Comparison of ENCODE assay signal across 2 cellular contexts in the genomic region with DNA sequence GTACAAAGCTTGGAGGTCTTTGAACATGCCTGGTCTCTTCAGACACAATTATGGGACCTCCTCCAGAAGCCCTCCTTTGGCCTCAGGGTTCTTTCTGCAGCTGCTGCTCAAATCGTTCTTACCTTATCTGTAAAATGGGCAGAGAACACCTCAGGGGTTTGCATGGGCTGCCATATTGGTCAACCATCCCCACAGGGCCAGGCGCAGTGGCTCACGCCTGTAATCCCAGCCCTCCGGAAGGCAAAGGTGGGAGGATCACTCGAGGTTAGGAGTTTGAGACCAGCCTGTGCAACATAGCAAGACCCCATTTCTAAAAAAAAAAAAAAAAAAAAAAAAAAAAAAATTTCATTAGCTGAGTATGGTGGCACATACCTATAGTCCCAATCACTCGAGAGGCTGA.
A peak's percentile ranks its signal among the peaks of the same experiment; 100 is the strongest.
TF ChIP-seq lines count a peak whose summit lies in the region.

No MANE protein-coding gene starts in this region.

TF ChIP-seq in HEK293, 187 proteins besides CTCF, POLR2A, EP300 and RAD21:
- TF ChIP-seq, protein P1, sequence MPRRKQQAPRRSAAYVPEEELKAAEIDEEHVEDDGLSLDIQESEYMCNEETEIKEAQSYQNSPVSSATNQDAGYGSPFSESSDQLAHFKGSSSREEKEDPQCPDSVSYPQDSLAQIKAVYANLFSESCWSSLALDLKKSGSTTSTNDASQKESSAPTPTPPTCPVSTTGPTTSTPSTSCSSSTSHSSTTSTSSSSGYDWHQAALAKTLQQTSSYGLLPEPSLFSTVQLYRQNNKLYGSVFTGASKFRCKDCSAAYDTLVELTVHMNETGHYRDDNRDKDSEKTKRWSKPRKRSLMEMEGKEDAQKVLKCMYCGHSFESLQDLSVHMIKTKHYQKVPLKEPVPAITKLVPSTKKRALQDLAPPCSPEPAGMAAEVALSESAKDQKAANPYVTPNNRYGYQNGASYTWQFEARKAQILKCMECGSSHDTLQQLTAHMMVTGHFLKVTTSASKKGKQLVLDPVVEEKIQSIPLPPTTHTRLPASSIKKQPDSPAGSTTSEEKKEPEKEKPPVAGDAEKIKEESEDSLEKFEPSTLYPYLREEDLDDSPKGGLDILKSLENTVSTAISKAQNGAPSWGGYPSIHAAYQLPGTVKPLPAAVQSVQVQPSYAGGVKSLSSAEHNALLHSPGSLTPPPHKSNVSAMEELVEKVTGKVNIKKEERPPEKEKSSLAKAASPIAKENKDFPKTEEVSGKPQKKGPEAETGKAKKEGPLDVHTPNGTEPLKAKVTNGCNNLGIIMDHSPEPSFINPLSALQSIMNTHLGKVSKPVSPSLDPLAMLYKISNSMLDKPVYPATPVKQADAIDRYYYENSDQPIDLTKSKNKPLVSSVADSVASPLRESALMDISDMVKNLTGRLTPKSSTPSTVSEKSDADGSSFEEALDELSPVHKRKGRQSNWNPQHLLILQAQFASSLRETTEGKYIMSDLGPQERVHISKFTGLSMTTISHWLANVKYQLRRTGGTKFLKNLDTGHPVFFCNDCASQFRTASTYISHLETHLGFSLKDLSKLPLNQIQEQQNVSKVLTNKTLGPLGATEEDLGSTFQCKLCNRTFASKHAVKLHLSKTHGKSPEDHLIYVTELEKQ (tag by site-specific recombination; IDR thresholded peaks at IDR 0.05; ENCODE audit: borderline replicate concordance): no peak
- TF ChIP-seq ZNF473 (tag by site-specific recombination; IDR thresholded peaks at IDR 0.05): no peak
- TF ChIP-seq, protein P2, sequence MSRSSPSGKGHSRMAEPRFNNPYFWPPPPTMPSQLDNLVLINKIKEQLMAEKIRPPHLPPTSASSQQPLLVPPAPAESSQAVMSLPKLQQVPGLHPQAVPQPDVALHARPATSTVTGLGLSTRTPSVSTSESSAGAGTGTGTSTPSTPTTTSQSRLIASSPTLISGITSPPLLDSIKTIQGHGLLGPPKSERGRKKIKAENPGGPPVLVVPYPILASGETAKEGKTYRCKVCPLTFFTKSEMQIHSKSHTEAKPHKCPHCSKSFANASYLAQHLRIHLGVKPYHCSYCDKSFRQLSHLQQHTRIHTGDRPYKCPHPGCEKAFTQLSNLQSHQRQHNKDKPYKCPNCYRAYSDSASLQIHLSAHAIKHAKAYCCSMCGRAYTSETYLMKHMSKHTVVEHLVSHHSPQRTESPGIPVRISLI (tag by site-specific recombination; IDR thresholded peaks at IDR 0.05): 0 out of 2 replicates have a peak, but pooled peaks have one; percentile 27

TF ChIP-seq in K562, 482 proteins besides CTCF, POLR2A, EP300 and RAD21:
- TF ChIP-seq KAT8 (IDR thresholded peaks at IDR 0.05; ENCODE audit: low read depth) (no peak), HOXB6 (CRISPR knock-in tag; IDR thresholded peaks at IDR 0.05; ENCODE audit: borderline replicate concordance) (no peak), ZNF121 (CRISPR knock-in tag; conservative IDR thresholded peaks at IDR 0.05) (peak; percentile 54; the same call in 1 of the 2 replicates), RBM25 (IDR thresholded peaks at IDR 0.05; ENCODE audit: low read depth, low read length, severe bottlenecking) (peak; percentile 52), ETV1 (tag; conservative IDR thresholded peaks at IDR 0.05; ENCODE audit: low read depth) (no peak)
- TF ChIP-seq, protein P3, sequence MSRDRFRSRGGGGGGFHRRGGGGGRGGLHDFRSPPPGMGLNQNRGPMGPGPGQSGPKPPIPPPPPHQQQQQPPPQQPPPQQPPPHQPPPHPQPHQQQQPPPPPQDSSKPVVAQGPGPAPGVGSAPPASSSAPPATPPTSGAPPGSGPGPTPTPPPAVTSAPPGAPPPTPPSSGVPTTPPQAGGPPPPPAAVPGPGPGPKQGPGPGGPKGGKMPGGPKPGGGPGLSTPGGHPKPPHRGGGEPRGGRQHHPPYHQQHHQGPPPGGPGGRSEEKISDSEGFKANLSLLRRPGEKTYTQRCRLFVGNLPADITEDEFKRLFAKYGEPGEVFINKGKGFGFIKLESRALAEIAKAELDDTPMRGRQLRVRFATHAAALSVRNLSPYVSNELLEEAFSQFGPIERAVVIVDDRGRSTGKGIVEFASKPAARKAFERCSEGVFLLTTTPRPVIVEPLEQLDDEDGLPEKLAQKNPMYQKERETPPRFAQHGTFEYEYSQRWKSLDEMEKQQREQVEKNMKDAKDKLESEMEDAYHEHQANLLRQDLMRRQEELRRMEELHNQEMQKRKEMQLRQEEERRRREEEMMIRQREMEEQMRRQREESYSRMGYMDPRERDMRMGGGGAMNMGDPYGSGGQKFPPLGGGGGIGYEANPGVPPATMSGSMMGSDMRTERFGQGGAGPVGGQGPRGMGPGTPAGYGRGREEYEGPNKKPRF (IDR thresholded peaks at IDR 0.05; ENCODE audit: low read depth, low read length): no peak
TF ChIP-seq in K562: peak in this region for 2.
